ENCODE assay signal across 19 cellular contexts in the genomic region with DNA sequence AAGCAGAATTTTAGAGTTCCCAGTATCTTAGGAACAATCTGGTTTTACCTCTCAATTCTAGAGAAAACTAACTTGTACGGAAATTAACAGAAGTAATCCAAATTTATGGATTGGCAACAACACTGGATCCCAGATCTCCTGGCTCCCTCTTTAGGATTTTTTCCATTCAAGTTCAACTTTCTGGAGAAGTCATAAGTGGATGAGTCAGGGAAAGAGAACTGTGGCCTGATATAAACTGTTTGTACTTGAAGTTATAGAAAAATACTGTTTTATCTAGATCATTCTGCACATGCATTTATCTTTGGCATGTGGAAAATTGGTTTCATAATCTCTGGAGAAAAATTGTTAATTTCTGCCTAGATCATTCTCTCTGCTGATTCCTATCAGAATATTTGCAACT.
"Had no signal": no experiment of that assay in that cellular context is flagged by ENCODE, and none has a peak within 500 bp of the region (broad histone marks: within the 10 kb centered on the region; RNA-seq: fewer than 3 reads in every experiment).

No MANE protein-coding gene starts in this region.

- H3K4me1 ChIP-seq: prostate gland, upper lobe of left lung had no signal

- H3K27me3 Mint-ChIP-seq: activated naive CD8-positive, alpha-beta T cell treated with anti-CD3 and anti-CD28 coated beads for 36 hours; dendritic cell treated with granulocyte-macrophage colony-stimulating factor and Interleukin-4, amounts not matched to agents 40 ng/mL and 50 ng/mL, for 4 days; effector memory CD8-positive, alpha-beta T cell; memory B cell; naive thymus-derived CD4-positive, alpha-beta T cell; stimulated activated naive CD8-positive, alpha-beta T cell treated with anti-CD3 and anti-CD28 coated beads, Interleukin-15, Interleukin-2, amounts not matched to agents 100 ng/mL and 50 ng/mL, for 24 hours had no signal

- H3K36me3 ChIP-seq: brain microvascular endothelial cell, esophagus squamous epithelium, prostate gland, upper lobe of left lung had no signal

- H3K36me3 Mint-ChIP-seq: activated naive CD8-positive, alpha-beta T cell treated with anti-CD3 and anti-CD28 coated beads for 36 hours; memory B cell; naive thymus-derived CD4-positive, alpha-beta T cell had no signal

- H3K9me3 ChIP-seq: esophagus squamous epithelium, prostate gland, upper lobe of left lung had no signal

- H3K9me3 Mint-ChIP-seq: dendritic cell treated with granulocyte-macrophage colony-stimulating factor and Interleukin-4, amounts not matched to agents 40 ng/mL and 50 ng/mL, for 4 days had no signal

- H3K27ac ChIP-seq: brain microvascular endothelial cell, esophagus squamous epithelium, prostate gland, SK-N-MC, upper lobe of left lung had no signal

- H3K4me3 Mint-ChIP-seq: activated naive CD8-positive, alpha-beta T cell treated with anti-CD3 and anti-CD28 coated beads for 36 hours; activated T-helper 1 cell treated with anti-CD3 and anti-CD28 coated beads, Interleukin-12 subunit alpha, Interleukin-12 subunit beta, Interleukin-2, Interleukin-4 antibody, amounts not matched to agents 30 ng/mL and 10 ng/mL and 1 ng/mL, durations not matched to agents 14 hours and 24 hours and 36 hours; dendritic cell treated with granulocyte-macrophage colony-stimulating factor and Interleukin-4, amounts not matched to agents 40 ng/mL and 50 ng/mL, for 4 days; effector memory CD8-positive, alpha-beta T cell; memory B cell; naive thymus-derived CD4-positive, alpha-beta T cell; stimulated activated naive CD8-positive, alpha-beta T cell treated with anti-CD3 and anti-CD28 coated beads, Interleukin-15, Interleukin-2, amounts not matched to agents 100 ng/mL and 50 ng/mL, for 24 hours; T-helper 2 cell treated with Interferon-gamma antibody and Interleukin-4, amounts not matched to agents 5 μg/mL and 100 μg/mL, for 36 hours had no signal

- DNase-seq: activated CD4-positive, alpha-beta T cell treated with anti-CD3 and anti-CD28 coated beads, Interleukin-2, amount 50 U/mL, for 4 hours; activated gamma-delta T cell treated with Interleukin-2 at 50 U/mL for 16 hours; activated naive CD8-positive, alpha-beta T cell treated with anti-CD3 and anti-CD28 coated beads for 36 hours; brain microvascular endothelial cell; central memory CD4-positive, alpha-beta T cell; effector memory CD8-positive, alpha-beta T cell; esophagus squamous epithelium; head of caudate nucleus; kidney glomerular epithelial cell; naive thymus-derived CD4-positive, alpha-beta T cell; right cardiac atrium; upper lobe of left lung had no signal

- H3K27ac Mint-ChIP-seq: activated naive CD8-positive, alpha-beta T cell treated with anti-CD3 and anti-CD28 coated beads for 36 hours; activated T-helper 1 cell treated with anti-CD3 and anti-CD28 coated beads, Interleukin-12 subunit alpha, Interleukin-12 subunit beta, Interleukin-2, Interleukin-4 antibody, amounts not matched to agents 30 ng/mL and 10 ng/mL and 1 ng/mL, durations not matched to agents 14 hours and 24 hours and 36 hours; dendritic cell treated with granulocyte-macrophage colony-stimulating factor and Interleukin-4, amounts not matched to agents 40 ng/mL and 50 ng/mL, for 4 days; effector memory CD8-positive, alpha-beta T cell; memory B cell; naive thymus-derived CD4-positive, alpha-beta T cell; stimulated activated naive CD8-positive, alpha-beta T cell treated with anti-CD3 and anti-CD28 coated beads, Interleukin-15, Interleukin-2, amounts not matched to agents 100 ng/mL and 50 ng/mL, for 24 hours; T-helper 2 cell treated with Interferon-gamma antibody and Interleukin-4, amounts not matched to agents 5 μg/mL and 100 μg/mL, for 36 hours had no signal

- ATAC-seq: effector memory CD8-positive, alpha-beta T cell; naive thymus-derived CD4-positive, alpha-beta T cell; right cardiac atrium had no signal

- H3K27me3 ChIP-seq: brain microvascular endothelial cell, esophagus squamous epithelium, upper lobe of left lung had no signal

- H3K4me1 Mint-ChIP-seq: activated naive CD8-positive, alpha-beta T cell treated with anti-CD3 and anti-CD28 coated beads for 36 hours; memory B cell; naive thymus-derived CD4-positive, alpha-beta T cell had no signal

- H3K4me3 ChIP-seq: esophagus squamous epithelium, prostate gland, SK-N-MC, upper lobe of left lung had no signal
